Comparison of ENCODE assay signal across 8 cellular contexts in the genomic region with DNA sequence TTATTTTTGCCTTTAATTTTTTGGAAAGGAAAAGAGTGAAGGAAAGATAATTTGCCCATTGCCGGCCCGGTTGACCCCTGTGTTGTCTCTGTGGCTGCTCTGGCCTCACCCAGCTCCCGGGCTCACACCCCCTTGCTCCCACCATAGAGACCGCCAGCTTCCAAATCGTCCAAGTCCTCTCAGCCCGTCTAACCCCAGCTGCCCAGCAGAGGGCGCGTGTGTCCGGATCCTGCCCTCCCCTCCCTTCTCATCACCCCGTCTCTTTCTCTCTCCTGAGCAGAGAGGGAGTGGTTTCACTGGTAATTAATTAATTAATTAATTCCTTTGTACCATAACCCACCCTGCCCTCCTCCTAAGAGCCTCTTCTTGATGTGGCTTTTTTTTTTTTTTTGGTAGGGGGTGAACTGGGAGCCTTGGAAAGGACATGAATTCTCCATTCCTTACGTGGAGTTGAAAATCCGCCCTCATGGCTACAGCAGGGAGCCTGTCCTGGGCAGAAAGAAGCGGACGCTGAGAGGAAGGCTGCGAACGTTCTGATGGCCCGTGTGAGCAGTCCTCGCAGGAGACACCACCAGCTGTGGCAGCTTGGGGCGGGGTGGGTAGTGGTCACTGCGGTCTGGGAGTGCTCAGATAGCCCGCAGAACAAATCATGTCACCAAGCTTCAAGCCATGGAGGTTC. TPM values are rescaled to one million over a fixed set of nuclear protein-coding genes. Genes with fewer than 3 reads are reported as not detected.
DNase-seq lines count a peak whose midpoint lies in the region; ATAC-seq and TF ChIP-seq lines count a peak whose summit lies in the region.

No MANE protein-coding gene starts in this region.

- no peaks in the 10 kb centered on the region for H3K4me1 ChIP-seq in lower lobe of right lung

- H3K27me3 ChIP-seq in lower lobe of right lung (ENCODE audit: low read depth), result no peaks in the 10 kb centered on the region

- H3K9me3 ChIP-seq in lower lobe of right lung, result no peaks in the 10 kb centered on the region

- TF ChIP-seq CTCF in lower lobe of right lung (IDR thresholded peaks at IDR 0.05), result peak; percentile 84

- in situ Hi-C loops in G401 (cut with HindIII; ENCODE audit: low sequenced_read_pairs), result no loop called here

- intact Hi-C loops in lower lobe of right lung (cut with DNase I), result no loop called here

- H3K36me3 ChIP-seq in lower lobe of right lung, result no peaks in the 10 kb centered on the region

- DNase-seq in G401 (ENCODE audit: low spot score), result peak; percentile 50
- peak; percentile 86 to 96 for DNase-seq in NCI-H526 (lab: John Stamatoyannopoulos, UW)
- DNase-seq in activated CD4-positive, alpha-beta T cell treated with anti-CD3 and anti-CD28 coated beads, Interleukin-2, amount 50 U/mL, for 1 hour, result peak; percentile 67
- peak; percentile 77 for DNase-seq in dermis blood vessel endothelial cell
- peak; percentile 77 for DNase-seq in lower lobe of right lung
- peak; percentile 31 to 32 for DNase-seq in stimulated activated CD8-positive, alpha-beta memory T cell treated with anti-CD3 and anti-CD28 coated beads, Interleukin-15, amount 100 ng/mL, for 4 hours (ENCODE audit: low read depth in 2 of 2)
- DNase-seq in GF-D8 (lab: John Stamatoyannopoulos, UW), result no peak

- H3K4me3 ChIP-seq in lower lobe of right lung, result no peak overlapping the region

- peak; percentile 40 for ATAC-seq in HG02885 (IDR thresholded peaks at IDR 0.05; ENCODE audit: poor library complexity, unreplicated experiment)
- ATAC-seq in lower lobe of right lung, result peak; percentile 86 to 87

- H3K27ac ChIP-seq in lower lobe of right lung, result no peak overlapping the region

RNA-seq across cellular contexts. Expression of gene KIAA0040, which starts 45.9 kb away (rescaled TPM):
- total RNA-seq in G401 (2014; rRNA removed; shearing (Covaris generic)), result not detected in 2 replicates
- total RNA-seq in dermis blood vessel endothelial cell (20.8 and 25.7 TPM in 2 replicates), lower lobe of right lung (46.9 TPM)

Comparison
In these comparisons a context has a peak if more than half of its experiments do, and no peak if none do; other contexts are left out.
1. RNA of gene KIAA0040, which starts 45.9 kb away (total RNA-seq): 46.9 TPM in lower lobe of right lung (single experiment) and 20.8 to 25.7 TPM in dermis blood vessel endothelial cell; not detected in G401; every median in the first group is over 10 times any median in the second.